In the genomic region with DNA sequence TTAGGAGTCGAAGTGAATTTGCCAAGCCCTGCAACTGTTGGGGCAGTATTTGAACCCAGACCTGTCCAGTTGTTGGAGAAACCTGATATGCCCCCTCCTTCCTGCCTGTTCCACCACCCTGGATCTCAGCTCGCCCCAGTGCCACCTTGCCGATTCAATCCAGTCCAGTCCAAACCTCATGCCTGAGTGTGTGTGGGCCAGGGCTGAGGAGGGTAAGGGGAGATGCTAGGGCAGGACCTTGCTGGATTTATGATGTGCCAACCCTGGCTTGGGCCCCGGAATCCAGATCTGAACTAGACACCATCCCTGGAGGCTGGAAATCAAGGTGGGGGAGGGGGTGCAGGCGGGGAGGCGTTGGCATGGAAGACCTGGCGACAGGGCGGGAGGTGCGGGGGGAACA, we compare ENCODE assay signal across 26 cellular contexts.
"Had no signal": no experiment of that assay in that cellular context is flagged by ENCODE, and none has a peak within 500 bp of the region (broad histone marks: within the 10 kb centered on the region; RNA-seq: fewer than 3 reads in every experiment).

No MANE protein-coding gene starts in this region.

- H3K4me3 ChIP-seq: heart left ventricle, left ventricle myocardium inferior, lung, right atrium auricular region, right lobe of liver, smooth muscle cell, stomach, testis, thyroid gland, transverse colon, upper lobe of right lung had no signal

- H3K9me3 Mint-ChIP-seq: immature natural killer cell; mesothelial cell of epicardium; naive B cell; natural killer cell; stimulated activated naive B cell treated with anti-CD40 and anti-IgM and Interleukin-4, amounts not matched to agents 10 μg/mL and 1 μg/mL and 100 μg/mL, for 72 hours had no signal

- H3K9me3 ChIP-seq: heart left ventricle, left ventricle myocardium inferior, right atrium auricular region, right lobe of liver, stomach, testis, thyroid gland, transverse colon, upper lobe of right lung had no signal

- H3K27ac ChIP-seq: heart left ventricle, left ventricle myocardium inferior, parathyroid adenoma, right atrium auricular region, right lobe of liver, stomach, testis, thyroid gland, transverse colon, upper lobe of right lung had no signal

- H2AFZ ChIP-seq: parathyroid adenoma had no signal

- H3K4me2 ChIP-seq: smooth muscle cell had no signal

- H3K27ac Mint-ChIP-seq: immature natural killer cell; natural killer cell; stimulated activated naive B cell treated with anti-CD40 and anti-IgM and Interleukin-4, amounts not matched to agents 10 μg/mL and 1 μg/mL and 100 μg/mL, for 72 hours had no signal

- H3K4me1 ChIP-seq: heart left ventricle, left ventricle myocardium inferior, parathyroid adenoma, right atrium auricular region, right lobe of liver, testis, transverse colon, upper lobe of right lung had no signal

- H3K9ac ChIP-seq: parathyroid adenoma had no signal

- H3K4me3 Mint-ChIP-seq: immature natural killer cell; mesothelial cell of epicardium; natural killer cell; stimulated activated naive B cell treated with anti-CD40 and anti-IgM and Interleukin-4, amounts not matched to agents 10 μg/mL and 1 μg/mL and 100 μg/mL, for 72 hours had no signal

- ATAC-seq: heart left ventricle; left colon; natural killer cell; right lobe of liver; stimulated activated naive B cell treated with anti-CD40 and anti-IgM and Interleukin-4, amounts not matched to agents 10 μg/mL and 1 μg/mL and 100 μg/mL, for 72 hours; stimulated activated naive CD8-positive, alpha-beta T cell treated with anti-CD3 and anti-CD28 coated beads, Interleukin-15, Interleukin-2, amounts not matched to agents 100 U/mL and 50 U/mL, for 24 hours; upper lobe of right lung had no signal

- H3K27me3 ChIP-seq: right atrium auricular region, testis, thyroid gland, transverse colon, upper lobe of right lung had no signal

- H3K36me3 ChIP-seq: heart left ventricle, left ventricle myocardium inferior, right atrium auricular region, right lobe of liver, stomach, thyroid gland, transverse colon, upper lobe of right lung had no signal

- H3K4me1 Mint-ChIP-seq: immature natural killer cell; naive B cell; natural killer cell; stimulated activated naive B cell treated with anti-CD40 and anti-IgM and Interleukin-4, amounts not matched to agents 10 μg/mL and 1 μg/mL and 100 μg/mL, for 72 hours had no signal

- DNase-seq: heart left ventricle; hypothalamus; immature natural killer cell; kidney; left colon; left ventricle myocardium inferior; mesendoderm; naive B cell; natural killer cell; nucleus accumbens; right lobe of liver; stimulated activated CD4-positive, alpha-beta T cell treated with anti-CD3 and anti-CD28 coated beads, Interleukin-1b, Interleukin-23, amount 100 ng/mL, for 48 hours; stimulated activated CD4-positive, alpha-beta T cell treated with anti-CD3 and anti-CD28 coated beads, Interleukin-2, amount 100 ng/mL, for 48 hours; stimulated activated naive B cell treated with anti-CD40 and anti-IgM and Interleukin-4, amounts not matched to agents 10 μg/mL and 1 μg/mL and 100 μg/mL, for 72 hours; stimulated activated naive CD8-positive, alpha-beta T cell treated with anti-CD3 and anti-CD28 coated beads, Interleukin-15, Interleukin-2, amounts not matched to agents 100 U/mL and 50 U/mL, for 24 hours; stomach; testis; thyroid gland; transverse colon; upper lobe of right lung had no signal

- H3K79me2 ChIP-seq: parathyroid adenoma had no signal

- FAIRE-seq: islet of Langerhans, kidney had no signal

- H3K36me3 Mint-ChIP-seq: immature natural killer cell; mesothelial cell of epicardium; naive B cell; natural killer cell; stimulated activated naive B cell treated with anti-CD40 and anti-IgM and Interleukin-4, amounts not matched to agents 10 μg/mL and 1 μg/mL and 100 μg/mL, for 72 hours had no signal
